ENCODE assay signal across 28 cellular contexts in genomic region chr1:19845166-19845954, GRCh38. TPM values are rescaled to one million over a fixed set of nuclear protein-coding genes. Genes with fewer than 3 reads are reported as not detected.
A peak's percentile ranks its signal among the peaks of the same experiment; 100 is the strongest.
DNase-seq lines count a peak whose midpoint lies in the region; ATAC-seq, FAIRE-seq and TF ChIP-seq lines count a peak whose summit lies in the region.
"Had no signal": no experiment of that assay in that cellular context is flagged by ENCODE, and none has a peak within 500 bp of the region (broad histone marks: within the 10 kb centered on the region; RNA-seq: fewer than 3 reads in every experiment).

No MANE protein-coding gene starts in this region.

- no peaks in the 10 kb centered on the region for H4K20me1 ChIP-seq in mammary epithelial cell (ENCODE audit: insufficient read depth, low read length)

- H3K79me2 ChIP-seq in ACC112 (ENCODE audit: control insufficient read depth, insufficient read depth, low read length, unreplicated experiment): no peaks in the 10 kb centered on the region
- H3K79me2 ChIP-seq in parathyroid adenoma: no peaks in the 10 kb centered on the region
- no peaks in the 10 kb centered on the region for H3K79me2 ChIP-seq in mammary epithelial cell (ENCODE audit: insufficient read depth, low read length)

- no peak for FAIRE-seq in kidney (lab: Jason Lieb, UNC)
- FAIRE-seq: colon, GM12892, RCC 7860 had no signal

- H3K27me3 ChIP-seq in ACC112 (ENCODE audit: insufficient read depth, low read length): no peaks in the 10 kb centered on the region
- H3K27me3 ChIP-seq in SJCRH30: no peaks in the 10 kb centered on the region
- H3K27me3 ChIP-seq in parathyroid adenoma (ENCODE audit: control insufficient read depth, insufficient read depth, low read length): no peaks in the 10 kb centered on the region
- H3K27me3 ChIP-seq in mammary epithelial cell (ENCODE audit: insufficient read depth, low read length): no peaks in the 10 kb centered on the region
- no peaks in the 10 kb centered on the region for H3K27me3 ChIP-seq in right cardiac atrium (ENCODE audit: control insufficient read depth, insufficient read depth)

- peak overlapping the region; percentile 37 for H3K4me2 ChIP-seq in parathyroid adenoma (ENCODE audit: low read length)
- no peak overlapping the region for H3K4me2 ChIP-seq in mammary epithelial cell (ENCODE audit: insufficient read depth, low read depth, low read length)
- H3K4me2 ChIP-seq: smooth muscle cell had no signal

- intact Hi-C loops in kidney (cut with DNase I): no loop called here
- intact Hi-C loops in mammary epithelial cell (cut with micrococcal nuclease): no loop called here
- intact Hi-C loops in right cardiac atrium (cut with DNase I): no loop called here

- dilution Hi-C loops in mammary epithelial cell (cut with HindIII; ENCODE audit: low sequenced_read_pairs): no loop called here

- in situ Hi-C loops in mammary epithelial cell (cut with MboI; ENCODE audit: low sequenced_read_pairs in 2 of 2): no loop called here

- no TSS peak for BruUV-seq in mammary epithelial cell (replicated peaks; lab: Mats Ljungman, UMichigan)

- TF ChIP-seq CTCF in kidney (IDR thresholded peaks at IDR 0.05; ENCODE audit: borderline replicate concordance, extremely low read depth, insufficient read depth): no peak
- TF ChIP-seq CTCF in parathyroid adenoma (IDR thresholded peaks at IDR 0.05): no peak
- no peak for TF ChIP-seq CTCF in mammary epithelial cell (conservative IDR thresholded peaks at IDR 0.05 in 1 of 2, IDR thresholded peaks at IDR 0.05 in 1 of 2; ENCODE audit: extremely low read depth in 1 of 2, insufficient read depth in 1 of 2, low read depth in 1 of 2, low read length in 2 of 2)

- H3K9me3 ChIP-seq in SJCRH30 (replicated peaks): 0 out of 2 replicates have a peak, but pooled peaks cover 4% of the 10 kb centered on the region
- H3K9me3 ChIP-seq in kidney (ENCODE audit: control insufficient read depth in 1 of 2, low read length in 2 of 2): peaks cover 0 to 5% of the 10 kb centered on the region in 2 donors
- H3K9me3 ChIP-seq in parathyroid adenoma (ENCODE audit: control insufficient read depth, low read length): no peaks in the 10 kb centered on the region
- H3K9me3 ChIP-seq in mammary epithelial cell (replicated peaks; ENCODE audit: insufficient read depth, low read length): no peaks in the 10 kb centered on the region
- H3K9me3 ChIP-seq in right cardiac atrium (ENCODE audit: control insufficient read depth, low read length): no peaks in the 10 kb centered on the region
- H3K9me3 ChIP-seq: prostate gland had no signal

- H2AFZ ChIP-seq in ACC112 (ENCODE audit: low read length, unreplicated experiment): peak overlapping the region; percentile 77
- H2AFZ ChIP-seq in parathyroid adenoma: peak overlapping the region; percentile 28
- H2AFZ ChIP-seq in mammary epithelial cell (ENCODE audit: low read depth, low read length): no peak overlapping the region

- H3K4me3 ChIP-seq in ACC112 (ENCODE audit: low read depth, low read length) (peak overlapping the region; percentile 32), SJCRH30 (peak overlapping the region; percentile 11; the same call in 1 of the 2 replicates), kidney (ENCODE audit: low read length in 2 of 2) (peak overlapping the region; percentile 17), parathyroid adenoma (ENCODE audit: low read depth, low read length) (no peak overlapping the region), mammary epithelial cell (replicated peaks in 1 of 3; ENCODE audit: insufficient read depth in 1 of 3, low read depth in 2 of 3, low read length in 3 of 3) (no peak overlapping the region), right cardiac atrium (ENCODE audit: low read length) (no peak overlapping the region)
- H3K4me3 ChIP-seq: prostate gland, smooth muscle cell had no signal

- ATAC-seq in GM21723 (IDR thresholded peaks at IDR 0.05; ENCODE audit: unreplicated experiment): no peak
- no peak for ATAC-seq in right cardiac atrium
- ATAC-seq: activated T-helper 17 cell treated with anti-CD3 and anti-CD28 coated beads, Interleukin-2, amount 50 U/mL, for 72 hours; left cardiac atrium had no signal

- H3K4me1 ChIP-seq in ACC112 (ENCODE audit: control insufficient read depth, insufficient read depth, low read length, unreplicated experiment) (peaks cover 22% of the 10 kb centered on the region), SJCRH30 (peaks cover 9% of the 10 kb centered on the region), kidney (ENCODE audit: control insufficient read depth in 1 of 2, insufficient read depth in 1 of 2, low read depth in 1 of 2, low read length in 2 of 2) (peaks cover 2 to 14% of the 10 kb centered on the region in 2 donors), parathyroid adenoma (no peaks in the 10 kb centered on the region), mammary epithelial cell (ENCODE audit: insufficient read depth, low read length) (no peaks in the 10 kb centered on the region), right cardiac atrium (ENCODE audit: control insufficient read depth, insufficient read depth, low read length) (no peaks in the 10 kb centered on the region)
- H3K4me1 ChIP-seq: prostate gland had no signal

- H3K27ac ChIP-seq in ACC112 (ENCODE audit: low read depth, low read length) (no peak overlapping the region), SJCRH30 (peak overlapping the region; percentile 2; the same call in 1 of the 2 replicates), kidney (ENCODE audit: low read depth in 2 of 2, low read length in 2 of 2) (no peak overlapping the region), parathyroid adenoma (no peak overlapping the region), mammary epithelial cell (ENCODE audit: insufficient read depth, low read depth, low read length) (no peak overlapping the region), right cardiac atrium (ENCODE audit: low read length) (no peak overlapping the region)
- H3K27ac ChIP-seq: prostate gland had no signal

- H3K36me3 ChIP-seq in ACC112 (ENCODE audit: insufficient read depth, low read length): no peaks in the 10 kb centered on the region
- no peaks in the 10 kb centered on the region for H3K36me3 ChIP-seq in SJCRH30
- no peaks in the 10 kb centered on the region for H3K36me3 ChIP-seq in kidney (ENCODE audit: control insufficient read depth in 1 of 2, insufficient read depth in 2 of 2, low read length in 2 of 2)
- no peaks in the 10 kb centered on the region for H3K36me3 ChIP-seq in parathyroid adenoma (ENCODE audit: control insufficient read depth, insufficient read depth, low read length)
- H3K36me3 ChIP-seq in mammary epithelial cell (ENCODE audit: insufficient read depth, low read length): no peaks in the 10 kb centered on the region
- H3K36me3 ChIP-seq: prostate gland had no signal

- H3K9ac ChIP-seq in kidney (ENCODE audit: low read length in 2 of 2) (no peak overlapping the region), parathyroid adenoma (no peak overlapping the region), mammary epithelial cell (ENCODE audit: insufficient read depth, low read length) (no peak overlapping the region)

- WGBS in mammary epithelial cell (ENCODE audit: low coverage, missing lambda C conversion rate): 69% methylated on average over 13 of the region's 13 CpGs
- 68% methylated on average over 13 of the region's 13 CpGs for WGBS in right cardiac atrium

- peak; percentile 24 to 52 for DNase-seq in SJCRH30
- no peak for DNase-seq in kidney
- no peak for DNase-seq in mammary epithelial cell
- no peak for DNase-seq in right cardiac atrium
- DNase-seq in HCEC 1CT: no peak
- DNase-seq: activated CD4-positive, alpha-beta T cell treated with anti-CD3 and anti-CD28 coated beads for 48 hours; activated naive CD8-positive, alpha-beta T cell treated with anti-CD3 and anti-CD28 coated beads for 36 hours; glutamatergic neuron; HFFc6; left cardiac atrium; midbrain; NCI-H1105 treated with DMSO at 0.1 percent for 48 hours; NCI-H2029 treated with DMSO at 0.1 percent for 48 hours; NCI-H226; stimulated activated CD4-positive, alpha-beta T cell treated with anti-CD3 and anti-CD28 coated beads, Interleukin-2, amount 100 ng/mL, for 48 hours; stimulated activated naive CD4-positive, alpha-beta T cell had no signal

- CTCF ChIA-PET in mammary epithelial cell (lab: Charles Lee; ENCODE audit: low non-redundant PET): interaction anchor here (0.5 kb wide), 1 partner anchor 34 kb away, joined by 5 read pairs; no protein-coding TSS in a partner anchor

RNA-seq across cellular contexts. Expression of gene RNF186, which starts 30.3 kb away (rescaled TPM):
- 0.73 and 0.86 TPM in 2 replicates for total RNA-seq in SJCRH30 (2014; rRNA removed; shearing (Covaris generic))
- total RNA-seq in kidney (2.7 TPM), mammary epithelial cell (not detected), right cardiac atrium (not detected)
- polyA plus RNA-seq in kidney (ENCODE audit: insufficient read depth, low read depth, low replicate concordance) (111 TPM), mammary epithelial cell (not detected), right cardiac atrium (not detected)
- not detected for polyA minus RNA-seq in mammary epithelial cell
- total RNA-seq: A172; activated naive CD8-positive, alpha-beta T cell treated with anti-CD3 and anti-CD28 coated beads for 36 hours; activated T-helper 17 cell treated with anti-CD3 and anti-CD28 coated beads, Interleukin-2, amount 50 U/mL, for 72 hours; HFFc6; left cardiac atrium; neural crest cell; prostate gland; smooth muscle cell had no signal
- polyA plus RNA-seq: BJ, smooth muscle cell had no signal

RNA-seq across cellular contexts. Expression of gene OTUD3, which starts 36.8 kb away (rescaled TPM):
- 43.2 and 51.1 TPM in 2 replicates for total RNA-seq in SJCRH30 (2014; rRNA removed; shearing (Covaris generic))
- 12.9 TPM for total RNA-seq in kidney
- 2.5 TPM for polyA plus RNA-seq in kidney (ENCODE audit: insufficient read depth, low read depth, low replicate concordance)
- 10 to 100 TPM in 1 of 2 donors, 1 to 10 TPM in 1; 3.3 to 11.5 TPM for total RNA-seq in mammary epithelial cell
- polyA plus RNA-seq in mammary epithelial cell: 2.2 TPM
- 0.62 TPM for polyA minus RNA-seq in mammary epithelial cell
- total RNA-seq in right cardiac atrium: 1 to 10 TPM; 4.1 to 6.2 (median 5.1) TPM
- 2.8 TPM for polyA plus RNA-seq in right cardiac atrium

RNA-seq across cellular contexts. Expression of gene TMCO4, which starts 45.6 kb away (rescaled TPM):
- total RNA-seq in SJCRH30 (2014; rRNA removed; shearing (Covaris generic)): 17.7 and 18.0 TPM in 2 replicates
- total RNA-seq in kidney: 36.5 TPM
- 35.0 TPM for polyA plus RNA-seq in kidney (ENCODE audit: insufficient read depth, low read depth, low replicate concordance)
- 10 to 100 TPM in 1 of 2 donors, 1 to 10 TPM in 1; 5.7 to 16.2 TPM for total RNA-seq in mammary epithelial cell
- polyA plus RNA-seq in mammary epithelial cell: 4.5 TPM
- polyA minus RNA-seq in mammary epithelial cell: 3.3 TPM
- total RNA-seq in right cardiac atrium: 10 to 100 TPM; 10.4 to 11.5 (median 11.0) TPM
- polyA plus RNA-seq in right cardiac atrium: 8.4 TPM

Comparison
In these comparisons a context has a peak if more than half of its experiments do, and no peak if none do; other contexts are left out.
1. H3K4me3 ChIP-seq: peak in ACC112 (single experiment), SJCRH30 (single experiment) and kidney (2 of 2); none in parathyroid adenoma (single experiment), mammary epithelial cell (0 of 3) and right cardiac atrium (single experiment).
2. DNase-seq: peak in SJCRH30 (2 of 2); none in kidney (single experiment), mammary epithelial cell (single experiment), right cardiac atrium (0 of 3) and HCEC 1CT (single experiment).